ENCODE assay signal across 13 cellular contexts in genomic region chr15:46502668-46503067, GRCh38.
A peak's percentile ranks its signal among the peaks of the same experiment; 100 is the strongest.
DNase-seq lines count a peak whose midpoint lies in the region; ATAC-seq and TF ChIP-seq lines count a peak whose summit lies in the region.
"Had no signal": no experiment of that assay in that cellular context is flagged by ENCODE, and none has a peak within 500 bp of the region (broad histone marks: within the 10 kb centered on the region; RNA-seq: fewer than 3 reads in every experiment).

No MANE protein-coding gene starts in this region.

- H3K4me1 ChIP-seq in SK-N-SH (ENCODE audit: control insufficient read depth in 1 of 2, insufficient read depth in 2 of 2, low read depth in 1 of 2, low read length in 1 of 2) (no peaks in the 10 kb centered on the region), OCI-LY7 (ENCODE audit: insufficient read depth, low read length, poor library complexity, severe bottlenecking) (no peaks in the 10 kb centered on the region), smooth muscle cell (ENCODE audit: low read depth) (no peaks in the 10 kb centered on the region)
- H3K4me1 ChIP-seq: SJSA1 had no signal

- H3K36me3 ChIP-seq in SK-N-SH (replicated peaks in 1 of 2; ENCODE audit: control insufficient read depth in 1 of 2, insufficient read depth in 2 of 2, low read length in 1 of 2), result no peaks in the 10 kb centered on the region
- no peaks in the 10 kb centered on the region for H3K36me3 ChIP-seq in OCI-LY7 (ENCODE audit: insufficient read depth, low read length)
- H3K36me3 ChIP-seq in smooth muscle cell (ENCODE audit: low read depth), result no peaks in the 10 kb centered on the region
- H3K36me3 ChIP-seq: MG63, SJSA1 had no signal

- TF ChIP-seq CTCF in SK-N-SH (IDR thresholded peaks at IDR 0.05) (peak; percentile 55), OCI-LY7 (conservative IDR thresholded peaks at IDR 0.05; ENCODE audit: low read length) (peak; percentile 47; the same call in 1 of the 2 replicates), fibroblast of pulmonary artery (IDR thresholded peaks at IDR 0.05; ENCODE audit: low read length, missing control alignments) (peak; percentile 26), smooth muscle cell (IDR thresholded peaks at IDR 0.05; ENCODE audit: borderline replicate concordance, insufficient read depth, poor library complexity, severe bottlenecking) (peak; percentile 22)

- H3F3A ChIP-seq in SK-N-SH (replicated peaks; ENCODE audit: insufficient read depth), result no peaks in the 10 kb centered on the region
- no peaks in the 10 kb centered on the region for H3F3A ChIP-seq in smooth muscle cell (ENCODE audit: low read depth)

- H3K4me2 ChIP-seq in SK-N-SH (no peak overlapping the region), OCI-LY7 (ENCODE audit: low read length) (no peak overlapping the region), smooth muscle cell (no peak overlapping the region)

- H3K9ac ChIP-seq in SK-N-SH (no peak overlapping the region), smooth muscle cell (ENCODE audit: low read depth) (no peak overlapping the region)

- no peak for ATAC-seq in SK-N-SH treated with all-trans-retinoic acid at 6 μM for 48 hours
- ATAC-seq in GM18517 (IDR thresholded peaks at IDR 0.05; ENCODE audit: unreplicated experiment), result no peak

- no peaks in the 10 kb centered on the region for H3K79me2 ChIP-seq in SK-N-SH (ENCODE audit: insufficient read depth)
- no peaks in the 10 kb centered on the region for H3K79me2 ChIP-seq in OCI-LY7 (ENCODE audit: insufficient read depth, low read depth, low read length)
- no peaks in the 10 kb centered on the region for H3K79me2 ChIP-seq in smooth muscle cell (ENCODE audit: low read depth)

- peak; percentile 55 for TF ChIP-seq RAD21 in SK-N-SH (IDR thresholded peaks at IDR 0.05; ENCODE audit: low read length)

- CTCF ChIA-PET in SK-N-SH (lab: Yijun Ruan, JAX), result interaction anchor here (0.8 to 3.2 kb wide), 14 partner anchors 10 to 797 kb away, joined by 3 to 19 read pairs (median 4); no protein-coding TSS in a partner anchor
- CTCF ChIA-PET in OCI-LY7 (lab: Charles Lee; ENCODE audit: unreplicated experiment), result no interaction called here

- no TSS peak for BruUV-seq in OCI-LY7 (replicated peaks; lab: Mats Ljungman, UMichigan)

- H4K20me1 ChIP-seq in SK-N-SH (ENCODE audit: insufficient read depth) (no peaks in the 10 kb centered on the region), OCI-LY7 (ENCODE audit: insufficient read depth, low read length) (no peaks in the 10 kb centered on the region), smooth muscle cell (ENCODE audit: low read depth) (no peaks in the 10 kb centered on the region)

- H3K27me3 ChIP-seq in SK-N-SH (ENCODE audit: insufficient read depth) (no peaks in the 10 kb centered on the region), smooth muscle cell (ENCODE audit: low read depth) (no peaks in the 10 kb centered on the region)
- H3K27me3 ChIP-seq: MG63, SJSA1 had no signal

- H2AFZ ChIP-seq in SK-N-SH (ENCODE audit: low read depth) (no peak overlapping the region), OCI-LY7 (ENCODE audit: low read length) (no peak overlapping the region), smooth muscle cell (ENCODE audit: low read depth) (no peak overlapping the region)

- intact Hi-C loops in OCI-LY7 (cut with micrococcal nuclease; ENCODE audit: unreplicated experiment), result no loop called here

- DNase-seq in SK-N-SH, result no peak
- peak; percentile 0 for DNase-seq in OCI-LY7 (ENCODE audit: low spot score)
- peak; percentile 18 for DNase-seq in fibroblast of pulmonary artery (ENCODE audit: low read depth)
- no peak for DNase-seq in smooth muscle cell (lab: John Stamatoyannopoulos, UW; ENCODE audit: unreplicated experiment)
- DNase-seq in GOT3 (lab: John Stamatoyannopoulos, UW), result no peak
- no peak for DNase-seq in NCI-H1105 (lab: John Stamatoyannopoulos, UW)
- DNase-seq: activated B cell treated with CpG ODN at 0.5 μM for 24 hours; aorta; effector CD4-positive, alpha-beta T cell; MG63 had no signal

- H3K9me3 ChIP-seq in SK-N-SH (no peaks in the 10 kb centered on the region), OCI-LY7 (ENCODE audit: low read length) (no peaks in the 10 kb centered on the region), smooth muscle cell (replicated peaks; ENCODE audit: low read depth) (no peaks in the 10 kb centered on the region)
- H3K9me3 ChIP-seq: MG63, SJSA1 had no signal

- H3K27ac ChIP-seq in SK-N-SH (ENCODE audit: low read depth in 2 of 2, low read length in 1 of 2) (no peak overlapping the region), OCI-LY7 (ENCODE audit: low read depth, low read length, poor library complexity, severe bottlenecking) (no peak overlapping the region), smooth muscle cell (ENCODE audit: low read depth) (no peak overlapping the region)
- H3K27ac ChIP-seq: SJSA1 had no signal

- POLR2A ChIA-PET in SK-N-SH (lab: Yijun Ruan, JAX), result no interaction called here
- POLR2A ChIA-PET in OCI-LY7 (lab: Charles Lee), result interaction anchor here (0.7 to 1.2 kb wide), 2 partner anchors 9 to 415 kb away, joined by 3 to 4 read pairs; no protein-coding TSS in a partner anchor

- no peaks in the 10 kb centered on the region for H3K9me2 ChIP-seq in SK-N-SH
- H3K9me2 ChIP-seq in OCI-LY7 (ENCODE audit: insufficient read depth, low read length), result no peaks in the 10 kb centered on the region

- H3K4me3 ChIP-seq in SK-N-SH (ENCODE audit: low read depth in 2 of 2, low read length in 1 of 2), result no peak overlapping the region
- no peak overlapping the region for H3K4me3 ChIP-seq in OCI-LY7 (ENCODE audit: low read depth, low read length, poor library complexity, severe bottlenecking)
- no peak overlapping the region for H3K4me3 ChIP-seq in fibroblast of pulmonary artery (replicated peaks; ENCODE audit: low read depth, low read length)
- H3K4me3 ChIP-seq in smooth muscle cell, result no peak overlapping the region
- H3K4me3 ChIP-seq: MG63, SJSA1 had no signal

- 25% methylated on average over 3 of the region's 3 CpGs for WGBS in SK-N-SH (ENCODE audit: low lambda C conversion rate)
- 82% methylated on average over 3 of the region's 3 CpGs for WGBS in smooth muscle cell (ENCODE audit: low lambda C conversion rate)

- TF ChIP-seq EP300 in SK-N-SH (IDR thresholded peaks at IDR 0.05; ENCODE audit: borderline replicate concordance in 1 of 2, low read depth in 1 of 2, low read length in 1 of 2), result no peak

TF ChIP-seq in SK-N-SH, 30 proteins besides CTCF, POLR2A, EP300 and RAD21 (continues in another document):
- TF ChIP-seq RXRA (IDR thresholded peaks at IDR 0.05; ENCODE audit: borderline replicate concordance, low read depth) (no peak), USF2 (IDR thresholded peaks at IDR 0.05; ENCODE audit: borderline replicate concordance, low read depth, low read length) (no peak), ZBTB33 (IDR thresholded peaks at IDR 0.05; ENCODE audit: borderline replicate concordance, low read depth) (no peak), SIN3A (IDR thresholded peaks at IDR 0.05; ENCODE audit: borderline replicate concordance, low read depth, low read length) (no peak)

TF ChIP-seq in SK-N-SH treated with all-trans-retinoic acid at 6 μM for 48 hours, 23 proteins besides CTCF, POLR2A, EP300 and RAD21:
- TF ChIP-seq RARB (CRISPR knock-in tag; IDR thresholded peaks at IDR 0.05) (no peak), ZNF8 (CRISPR knock-in tag; IDR thresholded peaks at IDR 0.05) (no peak)
TF ChIP-seq in SK-N-SH treated with all-trans-retinoic acid at 6 μM for 48 hours: peak in this region for 0.

Comparison
In these comparisons a context has a peak if more than half of its experiments do, and no peak if none do; other contexts are left out.
1. DNase-seq: peak in OCI-LY7 (single experiment) and fibroblast of pulmonary artery (single experiment); none in SK-N-SH (single experiment), smooth muscle cell (single experiment), GOT3 (single experiment) and NCI-H1105 (single experiment).
2. Peak in every context shown above with its lines, with median percentiles within 50 percentile points of each other: CTCF ChIP-seq.